23 cellular contexts compared by ENCODE assay signal in the genomic region with DNA sequence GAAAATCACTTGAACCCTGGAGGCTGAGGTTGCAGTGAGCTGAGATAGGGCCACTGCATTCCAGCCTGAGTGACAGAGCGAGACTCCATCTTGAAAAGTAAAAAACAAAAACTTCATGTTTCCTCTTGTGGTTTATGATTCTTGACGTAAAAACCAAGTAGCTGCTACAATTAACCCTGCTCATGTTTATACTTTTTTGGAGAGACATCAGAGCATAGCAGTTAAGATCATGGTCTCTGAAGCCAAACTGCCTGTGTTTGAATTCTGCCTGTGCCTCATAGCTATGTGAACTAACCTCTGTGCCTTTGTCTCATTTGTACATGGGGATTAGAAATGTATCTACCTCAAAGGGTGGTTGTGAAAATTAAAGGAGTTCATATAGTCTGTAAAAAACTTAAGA. TPM values are rescaled to one million over a fixed set of nuclear protein-coding genes. Genes with fewer than 3 reads are reported as not detected.
"Had no signal": no experiment of that assay in that cellular context is flagged by ENCODE, and none has a peak within 500 bp of the region (broad histone marks: within the 10 kb centered on the region; RNA-seq: fewer than 3 reads in every experiment).

No MANE protein-coding gene starts in this region.

- H3K4me1 Mint-ChIP-seq: brain; neural progenitor cell; stimulated activated effector memory CD8-positive, alpha-beta T cell treated with anti-CD3 and anti-CD28 coated beads, Interleukin-12 subunit alpha, Interleukin-12 subunit beta, amount 100 ng/mL, for 72 hours had no signal

- H3K36me3 ChIP-seq: ovary had no signal

- H3K4me1 ChIP-seq: esophagus squamous epithelium, neural progenitor cell, upper lobe of right lung had no signal

- H3K4me2 ChIP-seq: neural progenitor cell, SK-N-SH had no signal

- H3K9ac ChIP-seq: neural progenitor cell, SK-N-SH had no signal

- ATAC-seq: stimulated activated effector memory CD8-positive, alpha-beta T cell treated with anti-CD3 and anti-CD28 coated beads, Interleukin-12 subunit alpha, Interleukin-12 subunit beta, amount 100 ng/mL, for 72 hours; upper lobe of right lung had no signal

- H3K4me3 ChIP-seq: esophagus squamous epithelium, neural progenitor cell, ovary, thoracic aorta, upper lobe of right lung had no signal

- H3K9me3 Mint-ChIP-seq: central memory CD8-positive, alpha-beta T cell; stimulated activated effector memory CD8-positive, alpha-beta T cell treated with anti-CD3 and anti-CD28 coated beads, Interleukin-12 subunit alpha, Interleukin-12 subunit beta, amount 100 ng/mL, for 72 hours had no signal

- H3K27ac Mint-ChIP-seq: brain; neural progenitor cell; stimulated activated effector memory CD8-positive, alpha-beta T cell treated with anti-CD3 and anti-CD28 coated beads, Interleukin-12 subunit alpha, Interleukin-12 subunit beta, amount 100 ng/mL, for 72 hours had no signal

- DNase-seq: activated CD4-positive, alpha-beta T cell treated with anti-CD3 and anti-CD28 coated beads, Interleukin-2, amount 50 U/mL, for 4 hours; activated CD8-positive, alpha-beta memory T cell treated with anti-CD3 and anti-CD28 coated beads, Interleukin-2, amount 50 U/mL, for 4 hours; activated naive CD4-positive, alpha-beta T cell; cortex of kidney; effector CD4-positive, alpha-beta T cell; esophagus squamous epithelium; kidney glomerular epithelial cell; mesendoderm; ovary; SK-N-SH; stimulated activated CD4-positive, alpha-beta T cell treated with anti-CD3 and anti-CD28 coated beads, Interleukin-12 subunit alpha, Interleukin-12 subunit beta, amount 100 ng/mL, for 4 hours; stimulated activated CD4-positive, alpha-beta T cell treated with anti-CD3 and anti-CD28 coated beads, Interleukin-2, amount 100 ng/mL, for 24 hours; upper lobe of right lung had no signal

- FAIRE-seq: endothelial cell of umbilical vein, TTC549 had no signal

- H3K27me3 ChIP-seq: esophagus squamous epithelium, neural progenitor cell, ovary, upper lobe of right lung had no signal

- H2AFZ ChIP-seq: neural progenitor cell had no signal

- H3K9me3 ChIP-seq: esophagus squamous epithelium, ovary, SK-N-SH, thoracic aorta, upper lobe of right lung had no signal

- H3K27me3 Mint-ChIP-seq: brain; central memory CD8-positive, alpha-beta T cell had no signal

- H3K27ac ChIP-seq: esophagus squamous epithelium, neural progenitor cell, ovary, thoracic aorta, upper lobe of right lung had no signal

- H3K4me3 Mint-ChIP-seq: brain; central memory CD8-positive, alpha-beta T cell; neural progenitor cell; stimulated activated effector memory CD8-positive, alpha-beta T cell treated with anti-CD3 and anti-CD28 coated beads, Interleukin-12 subunit alpha, Interleukin-12 subunit beta, amount 100 ng/mL, for 72 hours had no signal

RNA-seq across cellular contexts. Expression of a gene that starts 53.3 kb away (rescaled TPM):
- total RNA-seq: endothelial cell of umbilical vein; fibroblast of villous mesenchyme; T-helper 1 cell treated with Interleukin-12 subunit alpha and Interleukin-12 subunit beta and Interleukin-4 antibody, amounts not matched to agents 30 ng/mL and 1 ng/mL, for 36 hours; thoracic aorta; upper lobe of right lung had no signal
- polyA plus RNA-seq: liver had no signal
